Comparison of ENCODE assay signal across 8 cellular contexts in the genomic region with DNA sequence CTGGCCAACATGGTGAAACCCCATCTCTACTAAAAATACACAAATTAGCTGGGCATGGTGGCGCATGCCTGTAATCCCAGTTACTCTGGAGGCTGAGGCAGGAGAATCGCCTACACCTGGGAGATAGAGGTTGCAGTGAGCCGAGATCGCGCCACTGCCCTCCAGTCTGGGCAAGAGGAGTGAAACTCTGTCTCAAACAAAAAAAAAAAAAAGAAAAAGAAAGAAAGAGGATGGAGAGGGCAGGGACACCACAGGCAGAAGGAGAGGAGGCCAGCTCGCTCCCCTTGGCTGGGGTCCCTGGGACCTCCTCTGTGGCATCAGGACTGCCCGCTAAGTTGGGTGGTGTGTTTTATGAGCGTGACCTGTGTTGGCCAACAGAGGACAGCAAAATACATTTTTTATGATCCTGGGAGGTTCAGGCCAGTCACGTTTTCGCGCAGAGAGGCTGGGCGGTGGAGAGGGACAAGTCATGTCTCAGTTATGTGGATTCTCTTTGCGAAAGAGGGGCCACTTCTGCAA.
DNase-seq lines count a peak whose midpoint lies in the region; ATAC-seq and TF ChIP-seq lines count a peak whose summit lies in the region.

No MANE protein-coding gene starts in this region.

- H3K4me1 ChIP-seq in lung (ENCODE audit: control insufficient read depth in 2 of 2, insufficient read depth in 2 of 2, low read length in 2 of 2): peaks cover 0 to 4% of the 10 kb centered on the region in 2 donors

- DNase-seq in DMS 273 (lab: John Stamatoyannopoulos, UW; ENCODE audit: unreplicated experiment): peak; percentile 80
- DNase-seq in NB4 (ENCODE audit: low read depth): peak; percentile 75
- no peak for DNase-seq in T-helper 2 cell treated with Interferon-gamma antibody and Interleukin-4, amounts not matched to agents 5 μg/mL and 100 μg/mL, for 36 hours (ENCODE audit: low spot score)
- peak in 6 of 10 donors; percentile 62 to 70 (median 64) for DNase-seq in dorsolateral prefrontal cortex
- DNase-seq in lung (ENCODE audit: low spot score): peak; percentile 74
- peak; percentile 77 for DNase-seq in stromal cell of bone marrow (ENCODE audit: low read depth)

- H3K36me3 ChIP-seq in lung (ENCODE audit: control insufficient read depth in 2 of 2, insufficient read depth in 2 of 2, low read length in 2 of 2): no peaks in the 10 kb centered on the region

- H3K9me3 ChIP-seq in lung (ENCODE audit: control insufficient read depth in 2 of 2, insufficient read depth in 1 of 2, low read length in 1 of 2): no peaks in the 10 kb centered on the region

- intact Hi-C loops in dorsolateral prefrontal cortex (cut with DNase I): loop anchor here (2.0 to 10.0 kb wide), 5 partner anchors 14 to 228 kb away; no protein-coding TSS in a partner anchor

- H3K9me3 Mint-ChIP-seq in T-helper 2 cell treated with Interferon-gamma antibody and Interleukin-4, amounts not matched to agents 5 μg/mL and 100 μg/mL, for 36 hours: no peaks in the 10 kb centered on the region

- WGBS in lung, 2 donors: 33 to 34% methylated on average over 13 of the region's 13 CpGs

- ATAC-seq in GM21717 (IDR thresholded peaks at IDR 0.05; ENCODE audit: unreplicated experiment): peak; percentile 36
- peak; percentile 79 for ATAC-seq in lung (ENCODE audit: insufficient read depth, low FRiP score)
- no peak for ATAC-seq in GM18511 (IDR thresholded peaks at IDR 0.05; ENCODE audit: unreplicated experiment)

- H3K4me3 ChIP-seq in NB4 (ENCODE audit: low read depth, low read length): no peak overlapping the region
- peak overlapping the region in 52 of 59 donors; percentile 13 to 93 (median 85) for H3K4me3 ChIP-seq in dorsolateral prefrontal cortex
- no peak overlapping the region for H3K4me3 ChIP-seq in lung

- no peaks in the 10 kb centered on the region for H3K36me3 Mint-ChIP-seq in T-helper 2 cell treated with Interferon-gamma antibody and Interleukin-4, amounts not matched to agents 5 μg/mL and 100 μg/mL, for 36 hours (ENCODE audit: low read depth)

- no peak overlapping the region for H3K27ac Mint-ChIP-seq in T-helper 2 cell treated with Interferon-gamma antibody and Interleukin-4, amounts not matched to agents 5 μg/mL and 100 μg/mL, for 36 hours

- peak; percentile 41 for TF ChIP-seq CTCF in NB4 (IDR thresholded peaks at IDR 0.05; ENCODE audit: low read depth, low read length)
- peak in 55 of 56 donors; percentile 34 to 78 (median 63) for TF ChIP-seq CTCF in dorsolateral prefrontal cortex (IDR thresholded peaks at IDR 0.05 in 54 of 56, conservative IDR thresholded peaks at IDR 0.05 in 2 of 56; ENCODE audit: low read depth in 1 of 56, partially characterized antibody in 56 of 56)
- peak; percentile 41 for TF ChIP-seq CTCF in lung (IDR thresholded peaks at IDR 0.05; ENCODE audit: control extremely low read depth, extremely low read depth)

- no peak for TF ChIP-seq POLR2A in NB4 (IDR thresholded peaks at IDR 0.05; ENCODE audit: extremely low read depth, insufficient read length)

- H3K27me3 ChIP-seq in dorsolateral prefrontal cortex: no peaks in the 10 kb centered on the region
- H3K27me3 ChIP-seq in lung (ENCODE audit: control insufficient read depth, insufficient read depth): no peaks in the 10 kb centered on the region

- peaks cover 9% of the 10 kb centered on the region for H3K4me1 Mint-ChIP-seq in T-helper 2 cell treated with Interferon-gamma antibody and Interleukin-4, amounts not matched to agents 5 μg/mL and 100 μg/mL, for 36 hours (ENCODE audit: low read depth)

- peak overlapping the region; percentile 86 for H3K4me3 Mint-ChIP-seq in T-helper 2 cell treated with Interferon-gamma antibody and Interleukin-4, amounts not matched to agents 5 μg/mL and 100 μg/mL, for 36 hours

- H3K27ac ChIP-seq in dorsolateral prefrontal cortex: peak overlapping the region in 25 of 59 donors; percentile 3 to 83 (median 59)
- H3K27ac ChIP-seq in lung (ENCODE audit: low read depth in 1 of 2, low read length in 1 of 2): no peak overlapping the region

- H3K27me3 Mint-ChIP-seq in T-helper 2 cell treated with Interferon-gamma antibody and Interleukin-4, amounts not matched to agents 5 μg/mL and 100 μg/mL, for 36 hours (ENCODE audit: low read depth): peaks cover 37% of the 10 kb centered on the region

Comparison
In these comparisons a context has a peak if more than half of its experiments do, and no peak if none do; other contexts are left out.
1. H3K4me3 ChIP-seq: peak in dorsolateral prefrontal cortex (52 of 59); none in NB4 (single experiment) and lung (single experiment).
2. Peak in every context shown above with its lines, with median percentiles within 50 percentile points of each other: CTCF ChIP-seq.